In genomic region chr12:24649634-24650033, GRCh38 we compare ENCODE assay signal across 23 cellular contexts.
"Had no signal": no experiment of that assay in that cellular context is flagged by ENCODE, and none has a peak within 500 bp of the region (broad histone marks: within the 10 kb centered on the region; RNA-seq: fewer than 3 reads in every experiment).

No MANE protein-coding gene starts in this region.

- H3K36me3 ChIP-seq: left ventricle myocardium inferior, neural progenitor cell, ovary, right atrium auricular region, tibial nerve, upper lobe of right lung, vagina had no signal

- H3K4me1 ChIP-seq: left ventricle myocardium inferior, neural progenitor cell, right atrium auricular region, testis, tibial nerve, upper lobe of right lung, vagina had no signal

- DNase-seq: dermis blood vessel endothelial cell; erythroblast; foreskin melanocyte; head of caudate nucleus; kidney; left cardiac atrium; left ventricle myocardium inferior; mesenchymal stem cell; midbrain; nucleus accumbens; ovary; small intestine; stimulated activated CD4-positive, alpha-beta T cell treated with anti-CD3 and anti-CD28 coated beads, Interleukin-12 subunit alpha, Interleukin-12 subunit beta, amount 100 ng/mL, for 4 hours; stimulated activated CD8-positive, alpha-beta memory T cell treated with anti-CD3 and anti-CD28 coated beads, Interleukin-4, amount 100 ng/mL, for 48 hours; stimulated activated naive CD8-positive, alpha-beta T cell treated with anti-CD3 and anti-CD28 coated beads, Interleukin-15, amount 100 ng/mL, for 72 hours; testis; upper lobe of right lung had no signal

- H3K27me3 ChIP-seq: hepatocyte, neural progenitor cell, ovary, right atrium auricular region, testis, tibial nerve, upper lobe of right lung, vagina had no signal

- H3K9ac ChIP-seq: neural progenitor cell had no signal

- H2AFZ ChIP-seq: hepatocyte, neural progenitor cell had no signal

- FAIRE-seq: kidney, small intestine had no signal

- H3K4me2 ChIP-seq: hepatocyte, neural progenitor cell had no signal

- H3K4me3 ChIP-seq: hepatocyte, left ventricle myocardium inferior, lung, neural progenitor cell, ovary, right atrium auricular region, testis, tibial nerve, upper lobe of right lung, vagina had no signal

- H3K27ac ChIP-seq: hepatocyte, left ventricle myocardium inferior, neural progenitor cell, ovary, right atrium auricular region, testis, tibial nerve, upper lobe of right lung, vagina had no signal

- H3K79me2 ChIP-seq: hepatocyte had no signal

- H3K9me3 ChIP-seq: ovary, right atrium auricular region, testis, upper lobe of right lung, vagina had no signal
